In genomic region chr1:175152006-175152652, GRCh38 we compare ENCODE assay signal across 8 cellular contexts. TPM values are rescaled to one million over a fixed set of nuclear protein-coding genes. Genes with fewer than 3 reads are reported as not detected.
DNase-seq lines count a peak whose midpoint lies in the region; ATAC-seq and TF ChIP-seq lines count a peak whose summit lies in the region.

No MANE protein-coding gene starts in this region.

- no peaks in the 10 kb centered on the region for H3K36me3 Mint-ChIP-seq in CD4-positive, alpha-beta T cell (ENCODE audit: low read depth)
- H3K36me3 Mint-ChIP-seq in activated CD4-positive, alpha-beta T cell treated with anti-CD3 and anti-CD28 coated beads, Interleukin-2, amount 10 ng/mL, durations not matched to agents 7 days and 5 days (ENCODE audit: low read depth) = peaks cover 2% of the 10 kb centered on the region

- peaks cover 12% of the 10 kb centered on the region for H3K27me3 ChIP-seq in CD4-positive, alpha-beta T cell (ENCODE audit: control insufficient read depth, insufficient read depth, low read length)
- H3K27me3 ChIP-seq in lung (ENCODE audit: control insufficient read depth, insufficient read depth) = no peaks in the 10 kb centered on the region

- ATAC-seq in CD4-positive, alpha-beta T cell (ENCODE audit: poor library complexity) = peak; percentile 83
- ATAC-seq in lung (ENCODE audit: insufficient read depth, low FRiP score) (peak; percentile 61), HG02571 (IDR thresholded peaks at IDR 0.05; ENCODE audit: unreplicated experiment) (no peak)

- 7 to 8% methylated on average over 15 of the region's 15 CpGs for WGBS in lung, 2 donors

- H3K9me3 ChIP-seq in CD4-positive, alpha-beta T cell (ENCODE audit: control insufficient read depth, low read length) = no peaks in the 10 kb centered on the region
- no peaks in the 10 kb centered on the region for H3K9me3 ChIP-seq in lung (ENCODE audit: control insufficient read depth in 2 of 2, insufficient read depth in 1 of 2, low read length in 1 of 2)

- intact Hi-C loops in CD4-positive, alpha-beta T cell (cut with DNase I, micrococcal nuclease) = loop anchor here (1.0 to 10.0 kb wide), 8 partner anchors 167 to 1733 kb away; partner anchors contain the start of gene TNR (in 2 of the 2)

- CTCF ChIA-PET in CD4-positive, alpha-beta T cell (lab: Charles Lee) = interaction anchor here (0.6 to 4.1 kb wide), 22 partner anchors 9 to 1690 kb away, joined by 3 to 69 read pairs (median 4); no protein-coding TSS in a partner anchor
- CTCF ChIA-PET in activated CD4-positive, alpha-beta T cell treated with anti-CD3 and anti-CD28 coated beads, Interleukin-2, amount 10 ng/mL, durations not matched to agents 7 days and 5 days (lab: Charles Lee) = interaction anchor here (0.6 to 3.5 kb wide), 28 partner anchors 10 to 1731 kb away, joined by 3 to 55 read pairs (median 4); no protein-coding TSS in a partner anchor

- POLR2A ChIA-PET in CD4-positive, alpha-beta T cell (lab: Charles Lee) = interaction anchor here (1.0 to 1.9 kb wide), 4 partner anchors 39 to 167 kb away, joined by 4 to 9 read pairs (median 4); no protein-coding TSS in a partner anchor
- POLR2A ChIA-PET in activated CD4-positive, alpha-beta T cell treated with anti-CD3 and anti-CD28 coated beads, Interleukin-2, amount 10 ng/mL, durations not matched to agents 7 days and 5 days (lab: Charles Lee) = no interaction called here

- peak; percentile 92 for TF ChIP-seq CTCF in CD4-positive, alpha-beta T cell (IDR thresholded peaks at IDR 0.05)
- TF ChIP-seq CTCF in lung (IDR thresholded peaks at IDR 0.05; ENCODE audit: control extremely low read depth, extremely low read depth) = peak; percentile 93

- peak; percentile 53 to 76 (median 66) for DNase-seq in CD4-positive, alpha-beta T cell
- peak; percentile 36 for DNase-seq in GOT3 (lab: John Stamatoyannopoulos, UW)
- peak; percentile 67 for DNase-seq in NCI-H2227 treated with DMSO at 0.1 percent for 48 hours (lab: John Stamatoyannopoulos, UW)
- DNase-seq in activated CD4-positive, alpha-beta T cell treated with anti-CD3 and anti-CD28 coated beads, Interleukin-2, amount 10 ng/mL, durations not matched to agents 7 days and 5 days = peak; percentile 73
- DNase-seq in dermis blood vessel endothelial cell = peak; percentile 71
- DNase-seq in lung (ENCODE audit: low spot score) = peak; percentile 52
- peak; percentile 21 to 29 for DNase-seq in stimulated activated CD8-positive, alpha-beta memory T cell treated with anti-CD3 and anti-CD28 coated beads, Interleukin-15, amount 100 ng/mL, for 48 hours (ENCODE audit: low read depth in 2 of 2)

- no peaks in the 10 kb centered on the region for H3K36me3 ChIP-seq in lung (ENCODE audit: control insufficient read depth in 2 of 2, insufficient read depth in 2 of 2, low read length in 2 of 2)

- H3K27me3 Mint-ChIP-seq in CD4-positive, alpha-beta T cell = peaks cover 54% of the 10 kb centered on the region
- H3K27me3 Mint-ChIP-seq in activated CD4-positive, alpha-beta T cell treated with anti-CD3 and anti-CD28 coated beads, Interleukin-2, amount 10 ng/mL, durations not matched to agents 7 days and 5 days = peaks cover 42% of the 10 kb centered on the region

- no peak overlapping the region for H3K4me3 ChIP-seq in lung

- H3K4me1 ChIP-seq in lung (ENCODE audit: control insufficient read depth in 2 of 2, insufficient read depth in 2 of 2, low read length in 2 of 2) = no peaks in the 10 kb centered on the region

- H3K27ac Mint-ChIP-seq in CD4-positive, alpha-beta T cell = no peak overlapping the region
- H3K27ac Mint-ChIP-seq in activated CD4-positive, alpha-beta T cell treated with anti-CD3 and anti-CD28 coated beads, Interleukin-2, amount 10 ng/mL, durations not matched to agents 7 days and 5 days = no peak overlapping the region

- no peaks in the 10 kb centered on the region for H3K9me3 Mint-ChIP-seq in CD4-positive, alpha-beta T cell
- no peaks in the 10 kb centered on the region for H3K9me3 Mint-ChIP-seq in activated CD4-positive, alpha-beta T cell treated with anti-CD3 and anti-CD28 coated beads, Interleukin-2, amount 10 ng/mL, durations not matched to agents 7 days and 5 days

- H3K27ac ChIP-seq in CD4-positive, alpha-beta T cell (ENCODE audit: low read depth, low read length) = no peak overlapping the region
- no peak overlapping the region for H3K27ac ChIP-seq in lung (ENCODE audit: low read depth in 1 of 2, low read length in 1 of 2)

- no peak overlapping the region for H3K4me3 Mint-ChIP-seq in CD4-positive, alpha-beta T cell
- H3K4me3 Mint-ChIP-seq in activated CD4-positive, alpha-beta T cell treated with anti-CD3 and anti-CD28 coated beads, Interleukin-2, amount 10 ng/mL, durations not matched to agents 7 days and 5 days = no peak overlapping the region

- peaks cover 25% of the 10 kb centered on the region for H3K4me1 Mint-ChIP-seq in CD4-positive, alpha-beta T cell (ENCODE audit: low read depth)
- peaks cover 17% of the 10 kb centered on the region for H3K4me1 Mint-ChIP-seq in activated CD4-positive, alpha-beta T cell treated with anti-CD3 and anti-CD28 coated beads, Interleukin-2, amount 10 ng/mL, durations not matched to agents 7 days and 5 days

RNA-seq across cellular contexts. Expression of gene KIAA0040, which starts 40.4 kb away (rescaled TPM):
- 10 to 100 TPM; 13.5 to 14.5 TPM for total RNA-seq in CD4-positive, alpha-beta T cell
- 10 to 100 TPM; 64.1 to 67.1 TPM for total RNA-seq in activated CD4-positive, alpha-beta T cell treated with anti-CD3 and anti-CD28 coated beads, Interleukin-2, amount 10 ng/mL, durations not matched to agents 7 days and 5 days
- total RNA-seq in dermis blood vessel endothelial cell (20.8 and 25.7 TPM in 2 replicates), lung (10 to 100 TPM; 23.9 to 35.1 TPM)
- polyA plus RNA-seq in lung = 10 to 100 TPM; 13.4 to 37.9 TPM
